In the genomic region with DNA sequence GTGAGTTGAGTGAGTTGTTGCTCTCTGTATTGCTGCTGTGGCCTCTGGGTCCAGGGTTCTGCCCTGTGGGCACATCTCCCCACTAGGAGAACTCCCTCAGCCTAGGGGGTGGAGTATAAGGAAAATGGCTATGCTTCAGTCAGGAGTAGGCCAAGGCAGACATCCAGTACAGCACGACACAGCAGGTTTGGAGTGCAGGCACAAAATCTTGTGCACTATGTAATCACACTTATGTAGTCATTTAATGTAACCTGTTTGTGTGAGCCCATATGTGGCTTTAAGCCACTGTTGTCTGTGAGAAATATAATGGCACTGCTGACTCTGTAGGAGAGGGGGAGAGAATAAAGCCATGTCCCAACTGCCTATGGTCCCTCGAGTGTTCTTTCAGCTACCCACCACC, we compare ENCODE assay signal across 17 cellular contexts.
"Had no signal": no experiment of that assay in that cellular context is flagged by ENCODE, and none has a peak within 500 bp of the region (broad histone marks: within the 10 kb centered on the region; RNA-seq: fewer than 3 reads in every experiment).

No MANE protein-coding gene starts in this region.

- H3K27ac ChIP-seq: gastrocnemius medialis, left lung, prostate gland, right atrium auricular region, stomach, thoracic aorta, upper lobe of left lung had no signal

- H3K4me3 ChIP-seq: gastrocnemius medialis, left lung, prostate gland, right atrium auricular region, stomach, thoracic aorta, upper lobe of left lung had no signal

- H3K36me3 ChIP-seq: gastrocnemius medialis, left lung, prostate gland, right atrium auricular region, stomach, thoracic aorta, upper lobe of left lung had no signal

- H3K27me3 Mint-ChIP-seq: activated naive CD4-positive, alpha-beta T cell treated with anti-CD3 and anti-CD28 coated beads, Interleukin-2, amount 10 ng/mL, durations not matched to agents 7 days and 5 days; dendritic cell treated with granulocyte-macrophage colony-stimulating factor and Interleukin-4, amounts not matched to agents 40 ng/mL and 50 ng/mL, for 4 days had no signal

- DNase-seq: activated naive CD4-positive, alpha-beta T cell treated with anti-CD3 and anti-CD28 coated beads, Interleukin-2, amount 10 ng/mL, durations not matched to agents 7 days and 5 days; effector CD8-positive, alpha-beta T cell; gastrocnemius medialis; head of caudate nucleus; left lung; nephron progenitor cell; stimulated activated CD4-positive, alpha-beta T cell treated with anti-CD3 and anti-CD28 coated beads, Interleukin-2, amount 100 ng/mL, for 24 hours; stomach; upper lobe of left lung had no signal

- H3K27ac Mint-ChIP-seq: dendritic cell treated with granulocyte-macrophage colony-stimulating factor and Interleukin-4, amounts not matched to agents 40 ng/mL and 50 ng/mL, for 4 days; mesothelial cell of epicardium; nephron progenitor cell; T-helper 2 cell treated with Interferon-gamma antibody and Interleukin-4, amounts not matched to agents 5 μg/mL and 100 μg/mL, for 36 hours had no signal

- H3K4me3 Mint-ChIP-seq: activated naive CD4-positive, alpha-beta T cell treated with anti-CD3 and anti-CD28 coated beads, Interleukin-2, amount 10 ng/mL, durations not matched to agents 7 days and 5 days; dendritic cell treated with granulocyte-macrophage colony-stimulating factor and Interleukin-4, amounts not matched to agents 40 ng/mL and 50 ng/mL, for 4 days; mesothelial cell of epicardium; nephron progenitor cell; T-helper 2 cell treated with Interferon-gamma antibody and Interleukin-4, amounts not matched to agents 5 μg/mL and 100 μg/mL, for 36 hours had no signal

- H3K9me3 Mint-ChIP-seq: dendritic cell treated with granulocyte-macrophage colony-stimulating factor and Interleukin-4, amounts not matched to agents 40 ng/mL and 50 ng/mL, for 4 days had no signal

- H3K27me3 ChIP-seq: gastrocnemius medialis, left lung, right atrium auricular region, stomach, upper lobe of left lung had no signal

- H3K4me1 ChIP-seq: prostate gland had no signal

- H3K36me3 Mint-ChIP-seq: mesothelial cell of epicardium had no signal

- ATAC-seq: esophagus mucosa, gastrocnemius medialis, left lung had no signal

- FAIRE-seq: TTC549 had no signal

- H3K9me3 ChIP-seq: gastrocnemius medialis, left lung, prostate gland, right atrium auricular region, stomach, thoracic aorta, upper lobe of left lung had no signal
